Comparison of ENCODE assay signal across 29 cellular contexts in genomic region chr6:84309336-84309735, GRCh38.
"Had no signal": no experiment of that assay in that cellular context is flagged by ENCODE, and none has a peak within 500 bp of the region (broad histone marks: within the 10 kb centered on the region; RNA-seq: fewer than 3 reads in every experiment).

No MANE protein-coding gene starts in this region.

- H3K4me3 ChIP-seq: coronary artery, gastroesophageal sphincter, heart left ventricle, hepatocyte, lung, mucosa of descending colon, ovary, psoas muscle, sigmoid colon, skin epidermis, spleen, thoracic aorta, tibial nerve, upper lobe of left lung had no signal

- H3K79me2 ChIP-seq: hepatocyte had no signal

- H3K4me2 ChIP-seq: hepatocyte had no signal

- H3K4me3 Mint-ChIP-seq: memory B cell; mesothelial cell of epicardium; naive thymus-derived CD4-positive, alpha-beta T cell; nephron; stimulated activated naive B cell treated with anti-CD40 and anti-IgM and Interleukin-4, amounts not matched to agents 10 μg/mL and 1 μg/mL and 100 μg/mL, for 72 hours; stimulated activated naive CD8-positive, alpha-beta T cell treated with anti-CD3 and anti-CD28 coated beads, Interleukin-15, Interleukin-2, amounts not matched to agents 100 ng/mL and 50 ng/mL, for 24 hours had no signal

- FAIRE-seq: kidney, urothelium cell line had no signal

- H3K9me3 Mint-ChIP-seq: memory B cell; mesothelial cell of epicardium; nephron; stimulated activated naive CD8-positive, alpha-beta T cell treated with anti-CD3 and anti-CD28 coated beads, Interleukin-15, Interleukin-2, amounts not matched to agents 100 ng/mL and 50 ng/mL, for 24 hours had no signal

- H3K4me1 Mint-ChIP-seq: memory B cell; mesothelial cell of epicardium; nephron; stimulated activated naive B cell treated with anti-CD40 and anti-IgM and Interleukin-4, amounts not matched to agents 10 μg/mL and 1 μg/mL and 100 μg/mL, for 72 hours had no signal

- H3K4me1 ChIP-seq: gastroesophageal sphincter, heart left ventricle, psoas muscle, sigmoid colon, spleen, tibial nerve, upper lobe of left lung had no signal

- H2AFZ ChIP-seq: hepatocyte had no signal

- H3K27me3 Mint-ChIP-seq: memory B cell; stimulated activated naive B cell treated with anti-CD40 and anti-IgM and Interleukin-4, amounts not matched to agents 10 μg/mL and 1 μg/mL and 100 μg/mL, for 72 hours had no signal

- H3K27ac ChIP-seq: coronary artery, gastroesophageal sphincter, heart left ventricle, hepatocyte, ovary, psoas muscle, sigmoid colon, spleen, thoracic aorta, tibial nerve, upper lobe of left lung had no signal

- H3K36me3 ChIP-seq: gastroesophageal sphincter, heart left ventricle, ovary, sigmoid colon, spleen, thoracic aorta, tibial nerve, upper lobe of left lung had no signal

- H3K27me3 ChIP-seq: gastroesophageal sphincter, heart left ventricle, hepatocyte, ovary, sigmoid colon, spleen, tibial nerve, upper lobe of left lung had no signal

- H3K36me3 Mint-ChIP-seq: memory B cell; mesothelial cell of epicardium; naive thymus-derived CD4-positive, alpha-beta T cell; stimulated activated naive B cell treated with anti-CD40 and anti-IgM and Interleukin-4, amounts not matched to agents 10 μg/mL and 1 μg/mL and 100 μg/mL, for 72 hours had no signal

- H3K27ac Mint-ChIP-seq: memory B cell; mesothelial cell of epicardium; naive thymus-derived CD4-positive, alpha-beta T cell; nephron; stimulated activated naive B cell treated with anti-CD40 and anti-IgM and Interleukin-4, amounts not matched to agents 10 μg/mL and 1 μg/mL and 100 μg/mL, for 72 hours; stimulated activated naive CD8-positive, alpha-beta T cell treated with anti-CD3 and anti-CD28 coated beads, Interleukin-15, Interleukin-2, amounts not matched to agents 100 ng/mL and 50 ng/mL, for 24 hours had no signal

- ATAC-seq: gastroesophageal sphincter; heart left ventricle; left lobe of liver; mucosa of descending colon; naive thymus-derived CD4-positive, alpha-beta T cell; psoas muscle; right cardiac atrium; stimulated activated naive B cell treated with anti-CD40 and anti-IgM and Interleukin-4, amounts not matched to agents 10 μg/mL and 1 μg/mL and 100 μg/mL, for 72 hours had no signal

- H3K9me3 ChIP-seq: gastroesophageal sphincter, mucosa of descending colon, ovary, psoas muscle, sigmoid colon, spleen, thoracic aorta, tibial nerve, upper lobe of left lung had no signal

- DNase-seq: dermis blood vessel endothelial cell; effector memory CD4-positive, alpha-beta T cell; heart left ventricle; kidney; mucosa of descending colon; naive thymus-derived CD4-positive, alpha-beta T cell; occipital lobe; ovary; posterior cingulate gyrus; psoas muscle; right cardiac atrium; sigmoid colon; spleen; stimulated activated CD4-positive, alpha-beta T cell treated with anti-CD3 and anti-CD28 coated beads, Interleukin-2, amount 100 ng/mL, for 48 hours; stimulated activated naive B cell treated with anti-CD40 and anti-IgM and Interleukin-4, amounts not matched to agents 10 μg/mL and 1 μg/mL and 100 μg/mL, for 72 hours; upper lobe of left lung had no signal
